ENCODE assay signal across 8 cellular contexts in genomic region chr9:3527653-3527960, GRCh38. TPM values are rescaled to one million over a fixed set of nuclear protein-coding genes. Genes with fewer than 3 reads are reported as not detected.
DNase-seq lines count a peak whose midpoint lies in the region; ATAC-seq and TF ChIP-seq lines count a peak whose summit lies in the region.

No MANE protein-coding gene starts in this region.

- DNase-seq in BE2C (no peak), IMR-90 (no peak), ascending aorta (ENCODE audit: low spot score in 2 of 2) (no peak), mesothelial cell of epicardium (ENCODE audit: low spot score in 2 of 2, unreplicated experiment in 2 of 2) (no peak), inferior parietal cortex (ENCODE audit: extremely low spot score) (no peak), iPS-NIHi7 (ENCODE audit: extremely low spot score) (no peak), iPS-NIHi11 (ENCODE audit: low spot score) (no peak)

- peak overlapping the region; percentile 100 for H3K27ac Mint-ChIP-seq in mesothelial cell of epicardium

- H2AK5ac ChIP-seq in IMR-90 (ENCODE audit: low read depth, low read length), result no peak overlapping the region

- CTCF ChIA-PET in IMR-90 (lab: Yijun Ruan, JAX), result interaction anchor here (0.9 kb wide), 1 partner anchor 179 kb away, joined by 3 read pairs; no protein-coding TSS in a partner anchor

- WGBS in IMR-90 (ENCODE audit: extremely low coverage in 2 of 2, insufficient read length in 1 of 2), 2 experiments, result no CpG with 5 or more reads among the region's 3 CpGs

- peak overlapping the region; percentile 26 to 95; a peak in 2 of 4 replicates for H4K8ac ChIP-seq in IMR-90 (ENCODE audit: low read depth in 2 of 2, low read length in 2 of 2)

- no peak overlapping the region for H2BK20ac ChIP-seq in IMR-90 (ENCODE audit: low read depth, low read length)

- TF ChIP-seq POLR2A in IMR-90 (IDR thresholded peaks at IDR 0.05; ENCODE audit: low read depth, low read length), result no peak

- H3K4me2 ChIP-seq in IMR-90 (ENCODE audit: low read depth, low read length), result peak overlapping the region; percentile 96; the same call in 1 of the 2 replicates

- H3K27me3 ChIP-seq in BE2C (no peaks in the 10 kb centered on the region), IMR-90 (ENCODE audit: control insufficient read depth, insufficient read depth, low read length) (no peaks in the 10 kb centered on the region), ascending aorta (no peaks in the 10 kb centered on the region)

- dilution Hi-C loops in IMR-90 (cut with HindIII; ENCODE audit: low sequenced_read_pairs, unreplicated experiment), result no loop called here

- H4K20me1 ChIP-seq in IMR-90 (ENCODE audit: insufficient read depth, low read length), result no peaks in the 10 kb centered on the region

- H3K27ac ChIP-seq in IMR-90 (ENCODE audit: insufficient read depth, low read length) (no peak overlapping the region), ascending aorta (peak overlapping the region; percentile 99 to 100)

- TF ChIP-seq CTCF in BE2C (IDR thresholded peaks at IDR 0.05; ENCODE audit: low read depth, low read length) (no peak), IMR-90 (conservative IDR thresholded peaks at IDR 0.05; ENCODE audit: low read depth, low read length) (no peak), ascending aorta (IDR thresholded peaks at IDR 0.05) (no peak), mesothelial cell of epicardium (IDR thresholded peaks at IDR 0.05; ENCODE audit: unreplicated experiment) (no peak)

- H3K4ac ChIP-seq in IMR-90 (ENCODE audit: low read depth, low read length), result no peak overlapping the region

- H3K36me3 ChIP-seq in BE2C (no peaks in the 10 kb centered on the region), IMR-90 (ENCODE audit: control insufficient read depth, insufficient read depth, low read length) (0 out of 2 replicates have a peak, but pooled peaks cover 1% of the 10 kb centered on the region), ascending aorta (no peaks in the 10 kb centered on the region)

- H3K9me3 Mint-ChIP-seq in mesothelial cell of epicardium, result no peaks in the 10 kb centered on the region

- in situ Hi-C loops in IMR-90 (cut with MboI; ENCODE audit: low sequenced_read_pairs), result loop anchor here (25.0 kb wide), 1 partner anchor 665 kb away; no protein-coding TSS in a partner anchor

- peaks cover 8% of the 10 kb centered on the region for H3K36me3 Mint-ChIP-seq in mesothelial cell of epicardium

- no TSS peak for BruUV-seq in IMR-90 (replicated peaks; lab: Mats Ljungman, UMichigan)

- H3K9me3 ChIP-seq in BE2C (no peaks in the 10 kb centered on the region), IMR-90 (ENCODE audit: control insufficient read depth, insufficient read depth, low read length) (no peaks in the 10 kb centered on the region), ascending aorta (no peaks in the 10 kb centered on the region)

- TF ChIP-seq RAD21 in IMR-90 (IDR thresholded peaks at IDR 0.05; ENCODE audit: low read length), result no peak

- no peak for ATAC-seq in IMR-90 (ENCODE audit: low read depth)
- ATAC-seq in GM21381 (IDR thresholded peaks at IDR 0.05; ENCODE audit: unreplicated experiment), result no peak

- POLR2A ChIA-PET in IMR-90 (lab: Charles Lee; ENCODE audit: unreplicated experiment), result interaction anchor here (0.7 kb wide), 1 partner anchor 157 kb away, joined by 6 read pairs; no protein-coding TSS in a partner anchor

- no peak overlapping the region; the same call in 1 of the 2 replicates for H3K23ac ChIP-seq in IMR-90 (ENCODE audit: low read depth, low read length)

- H3K79me1 ChIP-seq in IMR-90 (ENCODE audit: low read depth in 1 of 2, low read length in 2 of 2), result peaks cover 18 to 33% of the 10 kb centered on the region in 2 experiments; a peak in 3 of 4 replicates

- intact Hi-C loops in IMR-90 (cut with micrococcal nuclease) (loop anchor here (2.0 to 10.0 kb wide), 6 partner anchors 60 to 847 kb away; no protein-coding TSS in a partner anchor), ascending aorta (cut with DNase I) (loop anchor here (2.0 to 10.0 kb wide), 11 partner anchors 587 to 1925 kb away; partner anchors contain the start of genes AK3, CD274, CDC37L1 and GLIS3)

- no peak overlapping the region for H2AK9ac ChIP-seq in IMR-90 (replicated peaks; ENCODE audit: low read depth, low read length, poor library complexity)

- H3K18ac ChIP-seq in IMR-90 (ENCODE audit: low read depth, low read length), result no peak overlapping the region

- H3K9me1 ChIP-seq in IMR-90 (ENCODE audit: insufficient read depth, low read length), result no peaks in the 10 kb centered on the region

- no peaks in the 10 kb centered on the region for H3K4me1 ChIP-seq in BE2C
- no peaks in the 10 kb centered on the region; the same call in 1 of the 2 replicates for H3K4me1 ChIP-seq in IMR-90 (ENCODE audit: control insufficient read depth, insufficient read depth, low read length)
- peaks cover 0 to 17% of the 10 kb centered on the region in 2 donors for H3K4me1 ChIP-seq in ascending aorta

- peak overlapping the region; percentile 91 for H3K4me3 ChIP-seq in BE2C (ENCODE audit: low read depth, low read length)
- no peak overlapping the region for H3K4me3 ChIP-seq in IMR-90 (ENCODE audit: insufficient read depth, low read depth, low read length)
- peak overlapping the region; percentile 92 to 93 for H3K4me3 ChIP-seq in ascending aorta

- no peak overlapping the region for H2BK120ac ChIP-seq in IMR-90 (ENCODE audit: low read depth, low read length)

- no peaks in the 10 kb centered on the region for H3K27me3 Mint-ChIP-seq in mesothelial cell of epicardium (ENCODE audit: low read depth)

- H3K4me1 Mint-ChIP-seq in mesothelial cell of epicardium, result peaks cover 39% of the 10 kb centered on the region

- H3K14ac ChIP-seq in IMR-90 (replicated peaks; ENCODE audit: low read depth, low read length), result peak overlapping the region; percentile 99

- H4K5ac ChIP-seq in IMR-90 (ENCODE audit: low read depth, low read length), result no peak overlapping the region

- H2BK5ac ChIP-seq in IMR-90 (ENCODE audit: low read depth, low read length, poor library complexity, severe bottlenecking), result no peak overlapping the region

- H2BK15ac ChIP-seq in IMR-90 (ENCODE audit: low read depth, low read length), result no peak overlapping the region

- peak overlapping the region; percentile 95 for H3K4me3 Mint-ChIP-seq in mesothelial cell of epicardium

- H3K56ac ChIP-seq in IMR-90 (ENCODE audit: extremely low read depth, insufficient read depth, low read length), result no peak overlapping the region

- H4K91ac ChIP-seq in IMR-90 (ENCODE audit: insufficient read depth, low read depth, low read length), result no peak overlapping the region

- no peak overlapping the region for H2AFZ ChIP-seq in IMR-90 (replicated peaks; ENCODE audit: low read length, poor library complexity)

- H3K9ac ChIP-seq in IMR-90 (ENCODE audit: low read depth, low read length), result no peak overlapping the region

TF ChIP-seq in IMR-90, 13 proteins besides CTCF, POLR2A, EP300 and RAD21:
- no peak for TF ChIP-seq NFE2L2 (IDR thresholded peaks at IDR 0.05; ENCODE audit: low read depth, low read length)
- no peak for TF ChIP-seq BHLHE40 (IDR thresholded peaks at IDR 0.05; ENCODE audit: low read depth, low read length)
- TF ChIP-seq SMC3 (IDR thresholded peaks at IDR 0.05; ENCODE audit: low read depth, low read length), result no peak
- no peak for TF ChIP-seq MAZ (IDR thresholded peaks at IDR 0.05; ENCODE audit: borderline replicate concordance, low read depth, low read length)
- TF ChIP-seq MXI1 (IDR thresholded peaks at IDR 0.05; ENCODE audit: borderline replicate concordance, low read depth, low read length), result no peak
- no peak for TF ChIP-seq RFX5 (IDR thresholded peaks at IDR 0.05; ENCODE audit: low read depth, low read length)
- TF ChIP-seq RCOR1 (IDR thresholded peaks at IDR 0.05; ENCODE audit: insufficient replicate concordance, low read length), result no peak
- no peak for TF ChIP-seq CEBPB (IDR thresholded peaks at IDR 0.05; ENCODE audit: low read depth, low read length)
- TF ChIP-seq ELK1 (IDR thresholded peaks at IDR 0.05; ENCODE audit: borderline replicate concordance, low read depth, low read length), result no peak
- no peak for TF ChIP-seq CHD1 (IDR thresholded peaks at IDR 0.05; ENCODE audit: low read depth, low read length)
- TF ChIP-seq FOS (IDR thresholded peaks at IDR 0.05; ENCODE audit: low read depth, low read length), result no peak
- no peak for TF ChIP-seq MAFK (IDR thresholded peaks at IDR 0.05; ENCODE audit: low read depth, low read length)
- no peak for TF ChIP-seq USF2 (IDR thresholded peaks at IDR 0.05; ENCODE audit: low read depth, low read length)

RNA-seq across cellular contexts. Expression of gene RFX3, which starts 1.8 kb away (rescaled TPM):
- 2.3 TPM for polyA plus RNA-seq in BE2C (2012; ENCODE audit: insufficient read depth, insufficient read length, low read depth)
- 2.5 and 2.7 TPM in 2 replicates for total RNA-seq in IMR-90 (2012; rRNA removed)
- polyA plus RNA-seq in IMR-90 (2012; rRNA removed), result 0.95 and 1.7 TPM in 2 replicates
- 0.31 and 0.43 TPM in 2 replicates for polyA plus RNA-seq in IMR-90 (2012; cell fraction: cytosol; rRNA removed)
- 2.6 and 5.7 TPM in 2 replicates for polyA plus RNA-seq in IMR-90 (2012; cell fraction: nucleus; rRNA removed; ENCODE audit: low replicate concordance)
- total RNA-seq in ascending aorta, result 4.0 TPM
- 35.6 to 42.5 TPM (median 38.8 TPM) in 3 replicates for total RNA-seq in mesothelial cell of epicardium
